8 cellular contexts compared by ENCODE assay signal in the genomic region with DNA sequence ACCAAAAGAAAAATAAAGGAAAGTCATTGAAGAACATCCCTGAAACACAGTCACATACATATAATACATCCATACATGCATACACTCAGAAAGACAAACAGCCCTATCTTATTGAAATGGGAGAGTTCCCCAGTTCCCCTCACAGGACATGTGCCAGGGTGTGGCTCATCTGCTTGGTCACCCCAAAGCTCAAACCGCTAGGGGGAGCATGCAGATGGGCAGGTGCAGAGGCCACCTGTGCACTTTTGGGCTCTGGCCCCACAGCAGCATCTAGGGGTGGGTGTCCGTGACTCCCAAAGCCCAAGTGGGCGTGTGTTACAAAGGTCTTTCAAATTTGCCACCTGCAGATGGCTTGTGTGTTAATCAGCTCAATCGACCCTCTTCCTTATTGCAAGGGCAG.
DNase-seq lines count a peak whose midpoint lies in the region; ATAC-seq and TF ChIP-seq lines count a peak whose summit lies in the region.

No MANE protein-coding gene starts in this region.

- H3K27me3 ChIP-seq in heart right ventricle, result no peaks in the 10 kb centered on the region
- H3K27me3 ChIP-seq in PC-3 (ENCODE audit: low read length), result no peaks in the 10 kb centered on the region
- no peaks in the 10 kb centered on the region for H3K27me3 ChIP-seq in esophagus squamous epithelium
- H3K27me3 ChIP-seq in Peyer's patch, result no peaks in the 10 kb centered on the region

- WGBS in heart right ventricle, 2 donors, result 51 to 57% methylated on average over 4 of the region's 4 CpGs
- WGBS in esophagus squamous epithelium, 2 donors, result 29 to 61% methylated on average over 2 to 4 of the region's 4 CpGs

- H3K36me3 Mint-ChIP-seq in activated T-helper 1 cell treated with anti-CD3 and anti-CD28 coated beads, Interleukin-12 subunit alpha, Interleukin-12 subunit beta, Interleukin-2, Interleukin-4 antibody, amounts not matched to agents 30 ng/mL and 10 ng/mL and 1 ng/mL, durations not matched to agents 14 hours and 24 hours and 36 hours (ENCODE audit: low read depth), result no peaks in the 10 kb centered on the region

- H3K27ac ChIP-seq in heart right ventricle, result no peak overlapping the region
- no peak overlapping the region for H3K27ac ChIP-seq in PC-3 (ENCODE audit: low read length)
- H3K27ac ChIP-seq in esophagus squamous epithelium, result no peak overlapping the region
- no peak overlapping the region for H3K27ac ChIP-seq in Peyer's patch

- no peak overlapping the region for H2AFZ ChIP-seq in PC-3 (ENCODE audit: low read length)

- H3K4me1 ChIP-seq in heart right ventricle (peaks cover 0 to 8% (median 0%) of the 10 kb centered on the region in 9 donors), PC-3 (ENCODE audit: insufficient read depth, low read length) (no peaks in the 10 kb centered on the region), esophagus squamous epithelium (no peaks in the 10 kb centered on the region), Peyer's patch (no peaks in the 10 kb centered on the region)

- POLR2A ChIA-PET in PC-3 (lab: Charles Lee; ENCODE audit: unreplicated experiment), result no interaction called here

- H3K4me1 Mint-ChIP-seq in activated T-helper 1 cell treated with anti-CD3 and anti-CD28 coated beads, Interleukin-12 subunit alpha, Interleukin-12 subunit beta, Interleukin-2, Interleukin-4 antibody, amounts not matched to agents 30 ng/mL and 10 ng/mL and 1 ng/mL, durations not matched to agents 14 hours and 24 hours and 36 hours (ENCODE audit: low read depth), result no peaks in the 10 kb centered on the region

- H3K79me2 ChIP-seq in PC-3 (ENCODE audit: low read length), result no peaks in the 10 kb centered on the region

- no peaks in the 10 kb centered on the region for H3K9me2 ChIP-seq in PC-3 (replicated peaks; ENCODE audit: low read length)

- no peaks in the 10 kb centered on the region for H3K27me3 Mint-ChIP-seq in activated T-helper 1 cell treated with anti-CD3 and anti-CD28 coated beads, Interleukin-12 subunit alpha, Interleukin-12 subunit beta, Interleukin-2, Interleukin-4 antibody, amounts not matched to agents 30 ng/mL and 10 ng/mL and 1 ng/mL, durations not matched to agents 14 hours and 24 hours and 36 hours (ENCODE audit: insufficient read depth)

- BruUV-seq in PC-3 (replicated peaks; lab: Mats Ljungman, UMichigan), result no TSS peak

- H3K9ac ChIP-seq in PC-3 (ENCODE audit: low read length), result no peak overlapping the region

- H3F3A ChIP-seq in PC-3 (ENCODE audit: low read length, unreplicated experiment), result no peaks in the 10 kb centered on the region

- H4K20me1 ChIP-seq in PC-3 (ENCODE audit: low read length), result no peaks in the 10 kb centered on the region

- H3K36me3 ChIP-seq in heart right ventricle (no peaks in the 10 kb centered on the region), PC-3 (ENCODE audit: low read depth, low read length) (no peaks in the 10 kb centered on the region), esophagus squamous epithelium (no peaks in the 10 kb centered on the region), Peyer's patch (no peaks in the 10 kb centered on the region)

- TF ChIP-seq POLR2A in esophagus squamous epithelium (IDR thresholded peaks at IDR 0.05) (no peak), Peyer's patch (IDR thresholded peaks at IDR 0.05) (no peak)

- H3K4me3 ChIP-seq in heart right ventricle (no peak overlapping the region), PC-3 (ENCODE audit: low read length) (no peak overlapping the region), esophagus squamous epithelium (no peak overlapping the region), Peyer's patch (no peak overlapping the region)

- no peak overlapping the region for H3K4me2 ChIP-seq in PC-3 (ENCODE audit: low read length)

- ATAC-seq in heart right ventricle (no peak), Right ventricle myocardium inferior (no peak), PC-3 (no peak), HG03135 (IDR thresholded peaks at IDR 0.05; ENCODE audit: unreplicated experiment) (no peak)

- DNase-seq in heart right ventricle (no peak), Right ventricle myocardium inferior (ENCODE audit: missing footprints) (no peak), PC-3 (peak; percentile 8), esophagus squamous epithelium (lab: John Stamatoyannopoulos, UW) (no peak), Peyer's patch (no peak), AG08395 (ENCODE audit: low spot score) (no peak)
- DNase-seq in activated T-helper 1 cell treated with anti-CD3 and anti-CD28 coated beads, Interleukin-12 subunit alpha, Interleukin-12 subunit beta, Interleukin-2, Interleukin-4 antibody, amounts not matched to agents 30 ng/mL and 10 ng/mL and 1 ng/mL, durations not matched to agents 14 hours and 24 hours and 36 hours (ENCODE audit: low spot score), result no peak

- no peak overlapping the region for H3K4me3 Mint-ChIP-seq in activated T-helper 1 cell treated with anti-CD3 and anti-CD28 coated beads, Interleukin-12 subunit alpha, Interleukin-12 subunit beta, Interleukin-2, Interleukin-4 antibody, amounts not matched to agents 30 ng/mL and 10 ng/mL and 1 ng/mL, durations not matched to agents 14 hours and 24 hours and 36 hours

- TF ChIP-seq CTCF in heart right ventricle (IDR thresholded peaks at IDR 0.05) (peak in 5 of 9 donors; percentile 5 to 19 (median 14)), PC-3 (conservative IDR thresholded peaks at IDR 0.05; ENCODE audit: low read depth, low read length) (peak; percentile 42; the same call in 1 of the 2 replicates), esophagus squamous epithelium (IDR thresholded peaks at IDR 0.05) (peak in 5 of 6 experiments; percentile 10 to 52 (median 27)), Peyer's patch (IDR thresholded peaks at IDR 0.05) (peak in 1 of 6 experiments; percentile 17)

- CTCF ChIA-PET in PC-3 (lab: Charles Lee), result no interaction called here

- intact Hi-C loops in heart right ventricle (cut with DNase I), result no loop called here
- intact Hi-C loops in Right ventricle myocardium inferior (cut with DNase I), result no loop called here
- intact Hi-C loops in PC-3 (cut with micrococcal nuclease), result no loop called here
- intact Hi-C loops in esophagus squamous epithelium (cut with DNase I), result no loop called here
- intact Hi-C loops in activated T-helper 1 cell treated with anti-CD3 and anti-CD28 coated beads, Interleukin-12 subunit alpha, Interleukin-12 subunit beta, Interleukin-2, Interleukin-4 antibody, amounts not matched to agents 30 ng/mL and 10 ng/mL and 1 ng/mL, durations not matched to agents 14 hours and 24 hours and 36 hours (cut with micrococcal nuclease), result no loop called here

- peaks cover 5% of the 10 kb centered on the region for H3K9me3 Mint-ChIP-seq in activated T-helper 1 cell treated with anti-CD3 and anti-CD28 coated beads, Interleukin-12 subunit alpha, Interleukin-12 subunit beta, Interleukin-2, Interleukin-4 antibody, amounts not matched to agents 30 ng/mL and 10 ng/mL and 1 ng/mL, durations not matched to agents 14 hours and 24 hours and 36 hours

- peaks cover 0 to 6% (median 0%) of the 10 kb centered on the region in 11 donors for H3K9me3 ChIP-seq in heart right ventricle
- H3K9me3 ChIP-seq in PC-3 (ENCODE audit: low read length), result no peaks in the 10 kb centered on the region
- no peaks in the 10 kb centered on the region for H3K9me3 ChIP-seq in esophagus squamous epithelium
- peaks cover 0 to 4% (median 0%) of the 10 kb centered on the region in 4 donors for H3K9me3 ChIP-seq in Peyer's patch

- H3K27ac Mint-ChIP-seq in activated T-helper 1 cell treated with anti-CD3 and anti-CD28 coated beads, Interleukin-12 subunit alpha, Interleukin-12 subunit beta, Interleukin-2, Interleukin-4 antibody, amounts not matched to agents 30 ng/mL and 10 ng/mL and 1 ng/mL, durations not matched to agents 14 hours and 24 hours and 36 hours, result no peak overlapping the region
